1 cellular context compared by ENCODE assay signal in genomic region chr7:138460176-138460648, GRCh38.
TF ChIP-seq lines count a peak whose summit lies in the region.

Gene TRIM24, plus strand, starts transcription at chr7:138460259. Its CDS starts 290 bp downstream, at chr7:138460549.

TF ChIP-seq in K562, 482 proteins besides CTCF, POLR2A, EP300 and RAD21 (continued from another document and continues in another):
- TF ChIP-seq, protein P1, sequence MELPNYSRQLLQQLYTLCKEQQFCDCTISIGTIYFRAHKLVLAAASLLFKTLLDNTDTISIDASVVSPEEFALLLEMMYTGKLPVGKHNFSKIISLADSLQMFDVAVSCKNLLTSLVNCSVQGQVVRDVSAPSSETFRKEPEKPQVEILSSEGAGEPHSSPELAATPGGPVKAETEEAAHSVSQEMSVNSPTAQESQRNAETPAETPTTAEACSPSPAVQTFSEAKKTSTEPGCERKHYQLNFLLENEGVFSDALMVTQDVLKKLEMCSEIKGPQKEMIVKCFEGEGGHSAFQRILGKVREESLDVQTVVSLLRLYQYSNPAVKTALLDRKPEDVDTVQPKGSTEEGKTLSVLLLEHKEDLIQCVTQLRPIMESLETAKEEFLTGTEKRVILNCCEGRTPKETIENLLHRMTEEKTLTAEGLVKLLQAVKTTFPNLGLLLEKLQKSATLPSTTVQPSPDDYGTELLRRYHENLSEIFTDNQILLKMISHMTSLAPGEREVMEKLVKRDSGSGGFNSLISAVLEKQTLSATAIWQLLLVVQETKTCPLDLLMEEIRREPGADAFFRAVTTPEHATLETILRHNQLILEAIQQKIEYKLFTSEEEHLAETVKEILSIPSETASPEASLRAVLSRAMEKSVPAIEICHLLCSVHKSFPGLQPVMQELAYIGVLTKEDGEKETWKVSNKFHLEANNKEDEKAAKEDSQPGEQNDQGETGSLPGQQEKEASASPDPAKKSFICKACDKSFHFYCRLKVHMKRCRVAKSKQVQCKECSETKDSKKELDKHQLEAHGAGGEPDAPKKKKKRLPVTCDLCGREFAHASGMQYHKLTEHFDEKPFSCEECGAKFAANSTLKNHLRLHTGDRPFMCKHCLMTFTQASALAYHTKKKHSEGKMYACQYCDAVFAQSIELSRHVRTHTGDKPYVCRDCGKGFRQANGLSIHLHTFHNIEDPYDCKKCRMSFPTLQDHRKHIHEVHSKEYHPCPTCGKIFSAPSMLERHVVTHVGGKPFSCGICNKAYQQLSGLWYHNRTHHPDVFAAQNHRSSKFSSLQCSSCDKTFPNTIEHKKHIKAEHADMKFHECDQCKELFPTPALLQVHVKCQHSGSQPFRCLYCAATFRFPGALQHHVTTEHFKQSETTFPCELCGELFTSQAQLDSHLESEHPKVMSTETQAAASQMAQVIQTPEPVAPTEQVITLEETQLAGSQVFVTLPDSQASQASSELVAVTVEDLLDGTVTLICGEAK (IDR thresholded peaks at IDR 0.05): peak; percentile 36; the same call in 1 of the 2 replicates
- TF ChIP-seq, protein P1 (CRISPR knock-in tag; IDR thresholded peaks at IDR 0.05): no peak
- TF ChIP-seq VEZF1 (CRISPR knock-in tag; IDR thresholded peaks at IDR 0.05) (peak; percentile 99), CCAR2 (IDR thresholded peaks at IDR 0.05; ENCODE audit: low read depth, low read length) (no peak), ZNF561 (CRISPR knock-in tag; conservative IDR thresholded peaks at IDR 0.05) (no peak), CTBP1 (IDR thresholded peaks at IDR 0.05; ENCODE audit: borderline replicate concordance) (no peak; the same call in 1 of the 2 replicates), ZNF589 (CRISPR knock-in tag; IDR thresholded peaks at IDR 0.05; ENCODE audit: low read depth) (no peak), ZNF507 (tag; conservative IDR thresholded peaks at IDR 0.05) (no peak), ZNF77 (CRISPR knock-in tag; IDR thresholded peaks at IDR 0.05) (no peak), JUN (IDR thresholded peaks at IDR 0.05; ENCODE audit: borderline replicate concordance, low read depth, low read length) (no peak), JUN (CRISPR knock-in tag; IDR thresholded peaks at IDR 0.05; ENCODE audit: borderline replicate concordance) (peak; percentile 39; the same call in 1 of the 2 replicates), RBM17 (IDR thresholded peaks at IDR 0.05; ENCODE audit: borderline replicate concordance, low read depth, low read length) (no peak), ESRRB (CRISPR knock-in tag; IDR thresholded peaks at IDR 0.05; ENCODE audit: borderline replicate concordance) (no peak), CEBPZ (IDR thresholded peaks at IDR 0.05; ENCODE audit: borderline replicate concordance, low read depth, low read length) (no peak), TCF7 (IDR thresholded peaks at IDR 0.05; ENCODE audit: borderline replicate concordance) (0 out of 2 replicates have a peak, but pooled peaks have one; percentile 32), ASH1L (IDR thresholded peaks at IDR 0.05; ENCODE audit: borderline replicate concordance, low read depth, partially characterized antibody) (no peak), ZNF133 (CRISPR knock-in tag; IDR thresholded peaks at IDR 0.05) (no peak), SNAPC5 (CRISPR knock-in tag; IDR thresholded peaks at IDR 0.05) (no peak), STAG1 (CRISPR knock-in tag; IDR thresholded peaks at IDR 0.05; ENCODE audit: borderline replicate concordance) (no peak), NR2F6 (CRISPR knock-in tag; IDR thresholded peaks at IDR 0.05) (no peak), MTA3 (IDR thresholded peaks at IDR 0.05; ENCODE audit: borderline replicate concordance) (peak; percentile 64), ZNF124 (CRISPR knock-in tag; IDR thresholded peaks at IDR 0.05) (peak; percentile 82; the same call in 1 of the 2 replicates), ZNF232 (CRISPR knock-in tag; IDR thresholded peaks at IDR 0.05) (peak; percentile 80; the same call in 1 of the 2 replicates), KLF10 (CRISPR knock-in tag; IDR thresholded peaks at IDR 0.05) (no peak), NRF1 (conservative IDR thresholded peaks at IDR 0.05 in 1 of 2, IDR thresholded peaks at IDR 0.05 in 1 of 2) (peak in 1 of 2 experiments; percentile 57; a peak in 1 of 4 replicates), KLF13 (tag; IDR thresholded peaks at IDR 0.05; ENCODE audit: borderline replicate concordance, low read depth) (0 out of 2 replicates have a peak, but pooled peaks have one; percentile 10), CBX8 (IDR thresholded peaks at IDR 0.05; ENCODE audit: borderline replicate concordance, extremely low read depth, low read depth, low read length, poor library complexity, severe bottlenecking) (no peak), HCFC1 (IDR thresholded peaks at IDR 0.05; ENCODE audit: low read depth, low read length) (no peak; the same call in 1 of the 2 replicates), NCOA2 (IDR thresholded peaks at IDR 0.05; ENCODE audit: partially characterized antibody in 2 of 2) (no peak)
- TF ChIP-seq, protein P2, sequence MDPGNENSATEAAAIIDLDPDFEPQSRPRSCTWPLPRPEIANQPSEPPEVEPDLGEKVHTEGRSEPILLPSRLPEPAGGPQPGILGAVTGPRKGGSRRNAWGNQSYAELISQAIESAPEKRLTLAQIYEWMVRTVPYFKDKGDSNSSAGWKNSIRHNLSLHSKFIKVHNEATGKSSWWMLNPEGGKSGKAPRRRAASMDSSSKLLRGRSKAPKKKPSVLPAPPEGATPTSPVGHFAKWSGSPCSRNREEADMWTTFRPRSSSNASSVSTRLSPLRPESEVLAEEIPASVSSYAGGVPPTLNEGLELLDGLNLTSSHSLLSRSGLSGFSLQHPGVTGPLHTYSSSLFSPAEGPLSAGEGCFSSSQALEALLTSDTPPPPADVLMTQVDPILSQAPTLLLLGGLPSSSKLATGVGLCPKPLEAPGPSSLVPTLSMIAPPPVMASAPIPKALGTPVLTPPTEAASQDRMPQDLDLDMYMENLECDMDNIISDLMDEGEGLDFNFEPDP (CRISPR knock-in tag; IDR thresholded peaks at IDR 0.05): 0 out of 2 replicates have a peak, but pooled peaks have one; percentile 9
- TF ChIP-seq, protein P3, sequence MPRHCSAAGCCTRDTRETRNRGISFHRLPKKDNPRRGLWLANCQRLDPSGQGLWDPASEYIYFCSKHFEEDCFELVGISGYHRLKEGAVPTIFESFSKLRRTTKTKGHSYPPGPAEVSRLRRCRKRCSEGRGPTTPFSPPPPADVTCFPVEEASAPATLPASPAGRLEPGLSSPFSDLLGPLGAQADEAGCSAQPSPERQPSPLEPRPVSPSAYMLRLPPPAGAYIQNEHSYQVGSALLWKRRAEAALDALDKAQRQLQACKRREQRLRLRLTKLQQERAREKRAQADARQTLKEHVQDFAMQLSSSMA (CRISPR knock-in tag; IDR thresholded peaks at IDR 0.05): peak; percentile 87; the same call in 1 of the 2 replicates
- TF ChIP-seq, protein P4, sequence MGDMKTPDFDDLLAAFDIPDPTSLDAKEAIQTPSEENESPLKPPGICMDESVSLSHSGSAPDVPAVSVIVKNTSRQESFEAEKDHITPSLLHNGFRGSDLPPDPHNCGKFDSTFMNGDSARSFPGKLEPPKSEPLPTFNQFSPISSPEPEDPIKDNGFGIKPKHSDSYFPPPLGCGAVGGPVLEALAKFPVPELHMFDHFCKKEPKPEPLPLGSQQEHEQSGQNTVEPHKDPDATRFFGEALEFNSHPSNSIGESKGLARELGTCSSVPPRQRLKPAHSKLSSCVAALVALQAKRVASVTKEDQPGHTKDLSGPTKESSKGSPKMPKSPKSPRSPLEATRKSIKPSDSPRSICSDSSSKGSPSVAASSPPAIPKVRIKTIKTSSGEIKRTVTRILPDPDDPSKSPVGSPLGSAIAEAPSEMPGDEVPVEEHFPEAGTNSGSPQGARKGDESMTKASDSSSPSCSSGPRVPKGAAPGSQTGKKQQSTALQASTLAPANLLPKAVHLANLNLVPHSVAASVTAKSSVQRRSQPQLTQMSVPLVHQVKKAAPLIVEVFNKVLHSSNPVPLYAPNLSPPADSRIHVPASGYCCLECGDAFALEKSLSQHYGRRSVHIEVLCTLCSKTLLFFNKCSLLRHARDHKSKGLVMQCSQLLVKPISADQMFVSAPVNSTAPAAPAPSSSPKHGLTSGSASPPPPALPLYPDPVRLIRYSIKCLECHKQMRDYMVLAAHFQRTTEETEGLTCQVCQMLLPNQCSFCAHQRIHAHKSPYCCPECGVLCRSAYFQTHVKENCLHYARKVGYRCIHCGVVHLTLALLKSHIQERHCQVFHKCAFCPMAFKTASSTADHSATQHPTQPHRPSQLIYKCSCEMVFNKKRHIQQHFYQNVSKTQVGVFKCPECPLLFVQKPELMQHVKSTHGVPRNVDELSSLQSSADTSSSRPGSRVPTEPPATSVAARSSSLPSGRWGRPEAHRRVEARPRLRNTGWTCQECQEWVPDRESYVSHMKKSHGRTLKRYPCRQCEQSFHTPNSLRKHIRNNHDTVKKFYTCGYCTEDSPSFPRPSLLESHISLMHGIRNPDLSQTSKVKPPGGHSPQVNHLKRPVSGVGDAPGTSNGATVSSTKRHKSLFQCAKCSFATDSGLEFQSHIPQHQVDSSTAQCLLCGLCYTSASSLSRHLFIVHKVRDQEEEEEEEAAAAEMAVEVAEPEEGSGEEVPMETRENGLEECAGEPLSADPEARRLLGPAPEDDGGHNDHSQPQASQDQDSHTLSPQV (IDR thresholded peaks at IDR 0.05): peak; percentile 55; the same call in 1 of the 2 replicates
- TF ChIP-seq, protein P5, sequence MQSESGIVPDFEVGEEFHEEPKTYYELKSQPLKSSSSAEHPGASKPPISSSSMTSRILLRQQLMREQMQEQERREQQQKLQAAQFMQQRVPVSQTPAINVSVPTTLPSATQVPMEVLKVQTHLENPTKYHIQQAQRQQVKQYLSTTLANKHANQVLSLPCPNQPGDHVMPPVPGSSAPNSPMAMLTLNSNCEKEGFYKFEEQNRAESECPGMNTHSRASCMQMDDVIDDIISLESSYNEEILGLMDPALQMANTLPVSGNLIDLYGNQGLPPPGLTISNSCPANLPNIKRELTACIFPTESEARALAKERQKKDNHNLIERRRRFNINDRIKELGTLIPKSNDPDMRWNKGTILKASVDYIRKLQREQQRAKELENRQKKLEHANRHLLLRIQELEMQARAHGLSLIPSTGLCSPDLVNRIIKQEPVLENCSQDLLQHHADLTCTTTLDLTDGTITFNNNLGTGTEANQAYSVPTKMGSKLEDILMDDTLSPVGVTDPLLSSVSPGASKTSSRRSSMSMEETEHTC (IDR thresholded peaks at IDR 0.05): no peak; the same call in 1 of the 2 replicates
